Comparison of ENCODE assay signal across 19 cellular contexts in the genomic region with DNA sequence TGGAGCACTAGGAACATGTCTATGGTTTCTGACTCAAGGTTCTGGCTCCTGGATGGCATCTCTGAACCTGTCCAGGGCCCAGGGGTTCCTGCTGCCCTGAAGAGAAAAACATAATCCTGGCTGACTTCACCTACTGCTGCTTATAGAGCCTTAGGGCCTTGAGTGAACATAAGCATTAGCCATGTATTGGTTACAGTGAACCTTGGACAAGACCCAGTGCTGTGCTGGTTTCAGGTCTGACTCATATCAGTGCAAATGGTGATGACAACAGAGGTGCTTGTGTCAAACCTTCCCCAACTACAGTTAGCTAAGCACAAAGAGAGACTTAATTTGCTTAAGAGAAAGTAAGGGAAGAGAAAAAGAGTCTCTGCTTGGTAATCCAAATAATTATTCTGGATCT.
A peak's percentile ranks its signal among the peaks of the same experiment; 100 is the strongest.
DNase-seq lines count a peak whose midpoint lies in the region; ATAC-seq and TF ChIP-seq lines count a peak whose summit lies in the region.
"Had no signal": no experiment of that assay in that cellular context is flagged by ENCODE, and none has a peak within 500 bp of the region (broad histone marks: within the 10 kb centered on the region; RNA-seq: fewer than 3 reads in every experiment).

No MANE protein-coding gene starts in this region.

- H4K20me1 ChIP-seq in hepatocyte (ENCODE audit: insufficient read depth, poor library complexity, severe bottlenecking) = no peaks in the 10 kb centered on the region

- no peak for ATAC-seq in HG03045 (IDR thresholded peaks at IDR 0.05; ENCODE audit: unreplicated experiment)
- ATAC-seq: activated T-cell treated with anti-CD3 and anti-CD28 coated beads, Interleukin-2, amount 50 U/mL, for 4 hours; gastroesophageal sphincter; left cardiac atrium; natural killer cell treated with Interleukin-12 subunit alpha and Interleukin-12 subunit beta and Interleukin-15 and Interleukin-18, amount 100 ng/mL, for 72 hours had no signal

- intact Hi-C loops in breast epithelium (cut with DNase I; ENCODE audit: low total_unique reads) = no loop called here

- H3K79me2 ChIP-seq in hepatocyte = no peaks in the 10 kb centered on the region

- H3K27me3 ChIP-seq in breast epithelium (no peaks in the 10 kb centered on the region), hepatocyte (no peaks in the 10 kb centered on the region)
- H3K27me3 ChIP-seq: gastroesophageal sphincter, transverse colon had no signal

- H3K4me3 ChIP-seq in breast epithelium (no peak overlapping the region), hepatocyte (no peak overlapping the region)
- H3K4me3 ChIP-seq: gastroesophageal sphincter, transverse colon had no signal

- H3K36me3 ChIP-seq in breast epithelium (no peaks in the 10 kb centered on the region), hepatocyte (replicated peaks; ENCODE audit: insufficient read depth, low read depth) (no peaks in the 10 kb centered on the region)
- H3K36me3 ChIP-seq: gastroesophageal sphincter, transverse colon had no signal

- no peak overlapping the region for H2AFZ ChIP-seq in hepatocyte

- no peak for TF ChIP-seq CTCF in GM20000 (IDR thresholded peaks at IDR 0.05; ENCODE audit: extremely low read depth, missing control alignments)
- TF ChIP-seq CTCF in breast epithelium (IDR thresholded peaks at IDR 0.05) = no peak
- TF ChIP-seq CTCF in hepatocyte (IDR thresholded peaks at IDR 0.05; ENCODE audit: poor library complexity) = no peak

- no peak overlapping the region for H3K4me2 ChIP-seq in hepatocyte
- H3K4me2 ChIP-seq: SK-N-SH had no signal

- DNase-seq in GM20000 (ENCODE audit: low spot score) (peak; percentile 0), MV-4-11 (lab: John Stamatoyannopoulos, UW) (peak; percentile 28), breast epithelium (ENCODE audit: low spot score in 2 of 2) (no peak), hepatocyte (ENCODE audit: low spot score) (peak; percentile 4), NCI-H748 treated with DMSO at 0.1 percent for 48 hours (lab: John Stamatoyannopoulos, UW) (no peak), T-helper 2 cell (no peak), NCI-H1048 (lab: John Stamatoyannopoulos, UW) (no peak)
- DNase-seq: activated CD4-positive, CD25-positive, alpha-beta regulatory T cell treated with anti-CD3 and anti-CD28 coated beads, Interleukin-2, amount 50 U/mL, for 72 hours; activated T-cell treated with anti-CD3 and anti-CD28 coated beads, Interleukin-2, amount 50 U/mL, for 4 hours; cortex of kidney; left cardiac atrium; NCI-H1417 treated with DMSO at 0.1 percent for 48 hours; NCI-H2171; SK-N-SH; stimulated activated CD4-positive, alpha-beta T cell treated with anti-CD3 and anti-CD28 coated beads, Interleukin-1b, Interleukin-23, amount 100 ng/mL, for 48 hours; transverse colon had no signal

- no peaks in the 10 kb centered on the region for H3K4me1 ChIP-seq in breast epithelium
- no peaks in the 10 kb centered on the region for H3K4me1 ChIP-seq in hepatocyte (ENCODE audit: insufficient read depth)
- H3K4me1 ChIP-seq: gastroesophageal sphincter, transverse colon had no signal

- H3K9me3 ChIP-seq in breast epithelium (peaks cover 5 to 20% of the 10 kb centered on the region in 2 donors), hepatocyte (ENCODE audit: low read depth) (peaks cover 6% of the 10 kb centered on the region)
- H3K9me3 ChIP-seq: gastroesophageal sphincter, SK-N-SH, transverse colon had no signal

- no peak for TF ChIP-seq POLR2A in breast epithelium (IDR thresholded peaks at IDR 0.05)

- H3K9me2 ChIP-seq in hepatocyte (replicated peaks; ENCODE audit: insufficient read depth) = no peaks in the 10 kb centered on the region
- H3K9me2 ChIP-seq: SK-N-SH had no signal

- peak overlapping the region; percentile 9 to 15 for H3K27ac ChIP-seq in breast epithelium
- H3K27ac ChIP-seq in hepatocyte = no peak overlapping the region
- H3K27ac ChIP-seq: gastroesophageal sphincter, transverse colon had no signal

Comparison
In these comparisons a context has a peak if more than half of its experiments do, and no peak if none do; other contexts are left out.
1. DNase-seq: peak in GM20000 (single experiment), MV-4-11 (single experiment) and hepatocyte (single experiment); none in breast epithelium (0 of 2), NCI-H748 treated with DMSO at 0.1 percent for 48 hours (single experiment), T-helper 2 cell (0 of 5) and NCI-H1048 (single experiment).